ENCODE assay signal across 9 cellular contexts in genomic region chr20:58209652-58210397, GRCh38. TPM values are rescaled to one million over a fixed set of nuclear protein-coding genes. Genes with fewer than 3 reads are reported as not detected.
DNase-seq lines count a peak whose midpoint lies in the region; ATAC-seq and TF ChIP-seq lines count a peak whose summit lies in the region.
"Had no signal": no experiment of that assay in that cellular context is flagged by ENCODE, and none has a peak within 500 bp of the region (broad histone marks: within the 10 kb centered on the region; RNA-seq: fewer than 3 reads in every experiment).

No MANE protein-coding gene starts in this region.

- no peak overlapping the region for H2AFZ ChIP-seq in trophoblast cell (ENCODE audit: insufficient read depth, low read length, poor library complexity)

- peak; percentile 99 to 100 (median 100) for TF ChIP-seq CTCF in upper lobe of left lung (IDR thresholded peaks at IDR 0.05)

- DNase-seq in CD4-positive, CD25-positive, alpha-beta regulatory T cell: peak; percentile 76 to 82 (median 81)
- peak; percentile 76 for DNase-seq in SK-MEL-5 (ENCODE audit: low read depth, low spot score)
- DNase-seq in activated naive CD4-positive, alpha-beta T cell (lab: John Stamatoyannopoulos, UW): peak; percentile 86 to 93 (median 88)
- peak; percentile 55 for DNase-seq in globus pallidus (ENCODE audit: low spot score)
- DNase-seq in trophoblast cell: peak; percentile 53 to 89
- peak; percentile 85 to 98 for DNase-seq in upper lobe of left lung

- H3K79me1 ChIP-seq in trophoblast cell (ENCODE audit: low read length): no peaks in the 10 kb centered on the region

- no peak overlapping the region for H4K8ac ChIP-seq in trophoblast cell (ENCODE audit: low read depth, low read length)

- no peak overlapping the region for H3K4me2 ChIP-seq in trophoblast cell (ENCODE audit: low read length)

- no peaks in the 10 kb centered on the region for H3K27me3 ChIP-seq in CD4-positive, CD25-positive, alpha-beta regulatory T cell (ENCODE audit: control insufficient read depth, insufficient read depth, low read length)
- H3K27me3 ChIP-seq in trophoblast cell (ENCODE audit: insufficient read depth, low read length): no peaks in the 10 kb centered on the region
- H3K27me3 ChIP-seq in upper lobe of left lung: no peaks in the 10 kb centered on the region

- H2BK5ac ChIP-seq in trophoblast cell (ENCODE audit: low read depth, low read length, poor library complexity): no peak overlapping the region

- no peaks in the 10 kb centered on the region for H3K9me3 ChIP-seq in CD4-positive, CD25-positive, alpha-beta regulatory T cell (ENCODE audit: control insufficient read depth in 2 of 2, low read length in 2 of 2)
- H3K9me3 ChIP-seq in trophoblast cell (ENCODE audit: insufficient read depth, low read depth, low read length) (no peaks in the 10 kb centered on the region), upper lobe of left lung (no peaks in the 10 kb centered on the region)

- peak overlapping the region; percentile 49 to 72 (median 59) for H3K27ac Mint-ChIP-seq in CD4-positive, CD25-positive, alpha-beta regulatory T cell
- H3K27ac Mint-ChIP-seq in IgD-negative memory B cell: peak overlapping the region; percentile 8 to 87 (median 25)

- no peaks in the 10 kb centered on the region for H3K79me2 ChIP-seq in trophoblast cell (ENCODE audit: control insufficient read depth, insufficient read depth, low read length, poor library complexity)

- peaks cover 14% of the 10 kb centered on the region for H3K27me3 Mint-ChIP-seq in CD4-positive, CD25-positive, alpha-beta regulatory T cell
- peaks cover 8% of the 10 kb centered on the region for H3K27me3 Mint-ChIP-seq in IgD-negative memory B cell

- peak; percentile 85 for ATAC-seq in CD4-positive, CD25-positive, alpha-beta regulatory T cell (ENCODE audit: low read depth in 2 of 2)
- ATAC-seq in GM19455 (IDR thresholded peaks at IDR 0.05; ENCODE audit: unreplicated experiment) (peak; percentile 80), upper lobe of left lung (ENCODE audit: low FRiP score in 2 of 2) (peak; percentile 87 to 94)

- in situ Hi-C loops in SK-MEL-5 (cut with HindIII; ENCODE audit: low pct_unique_long_range_greater_than_20kb, low sequenced_read_pairs): no loop called here

- no peak overlapping the region for H2BK12ac ChIP-seq in trophoblast cell (ENCODE audit: low read length)

- no peak overlapping the region for H4K91ac ChIP-seq in trophoblast cell (ENCODE audit: low read depth, low read length)

- H3K4me1 Mint-ChIP-seq in CD4-positive, CD25-positive, alpha-beta regulatory T cell: peaks cover 0 to 3% (median 0%) of the 10 kb centered on the region in 4 donors
- H3K4me1 Mint-ChIP-seq in IgD-negative memory B cell: peaks cover 2 to 11% (median 6%) of the 10 kb centered on the region in 3 donors

- no CpG with 5 or more reads among the region's 46 CpGs for WGBS in trophoblast cell (ENCODE audit: extremely low coverage, insufficient coverage, insufficient read length)
- WGBS in upper lobe of left lung, 2 donors: 6 to 10% methylated on average over 44 to 45 of the region's 46 CpGs

- no peaks in the 10 kb centered on the region for H3K9me3 Mint-ChIP-seq in CD4-positive, CD25-positive, alpha-beta regulatory T cell
- peaks cover 0 to 3% (median 0%) of the 10 kb centered on the region in 3 donors for H3K9me3 Mint-ChIP-seq in IgD-negative memory B cell

- H4K12ac ChIP-seq in trophoblast cell (ENCODE audit: low read depth, low read length): no peak overlapping the region

- H3K4ac ChIP-seq in trophoblast cell (ENCODE audit: low read depth, low read length): no peak overlapping the region

- H3K4me1 ChIP-seq in CD4-positive, CD25-positive, alpha-beta regulatory T cell (ENCODE audit: control insufficient read depth, insufficient read depth, low read length, poor library complexity, severe bottlenecking): no peaks in the 10 kb centered on the region
- no peaks in the 10 kb centered on the region for H3K4me1 ChIP-seq in trophoblast cell (ENCODE audit: control insufficient read depth in 1 of 2, insufficient read depth in 2 of 2, low read length in 2 of 2)
- peaks cover 0 to 7% (median 3%) of the 10 kb centered on the region in 4 donors for H3K4me1 ChIP-seq in upper lobe of left lung

- no peak overlapping the region for H3K27ac ChIP-seq in CD4-positive, CD25-positive, alpha-beta regulatory T cell (ENCODE audit: insufficient read depth, low read length, poor library complexity, severe bottlenecking)
- H3K27ac ChIP-seq in trophoblast cell (ENCODE audit: low read depth, low read length) (no peak overlapping the region), upper lobe of left lung (no peak overlapping the region)

- H3K4me3 Mint-ChIP-seq in CD4-positive, CD25-positive, alpha-beta regulatory T cell: no peak overlapping the region
- no peak overlapping the region for H3K4me3 Mint-ChIP-seq in IgD-negative memory B cell

- H3K36me3 ChIP-seq in CD4-positive, CD25-positive, alpha-beta regulatory T cell (ENCODE audit: control insufficient read depth, insufficient read depth, low read length): no peaks in the 10 kb centered on the region
- H3K36me3 ChIP-seq in trophoblast cell (ENCODE audit: control insufficient read depth in 1 of 2, insufficient read depth in 2 of 2, low read length in 2 of 2): no peaks in the 10 kb centered on the region
- H3K36me3 ChIP-seq in upper lobe of left lung: no peaks in the 10 kb centered on the region

- TF ChIP-seq EP300 in upper lobe of left lung (IDR thresholded peaks at IDR 0.05): no peak

- H3K4me3 ChIP-seq in CD4-positive, CD25-positive, alpha-beta regulatory T cell (ENCODE audit: low read depth, low read length): no peak overlapping the region
- H3K4me3 ChIP-seq in trophoblast cell (ENCODE audit: low read depth, low read length) (no peak overlapping the region), upper lobe of left lung (no peak overlapping the region)

- no peak overlapping the region for H3K18ac ChIP-seq in trophoblast cell (ENCODE audit: low read length)

- TF ChIP-seq POLR2A in upper lobe of left lung (IDR thresholded peaks at IDR 0.05): no peak

- H2BK120ac ChIP-seq in trophoblast cell (ENCODE audit: insufficient read depth, low read length, poor library complexity): no peak overlapping the region

- no peak overlapping the region for H2AK5ac ChIP-seq in trophoblast cell (ENCODE audit: low read length)

- no peak overlapping the region for H3K9ac ChIP-seq in trophoblast cell (ENCODE audit: low read length)

- no peaks in the 10 kb centered on the region for H3K36me3 Mint-ChIP-seq in CD4-positive, CD25-positive, alpha-beta regulatory T cell
- H3K36me3 Mint-ChIP-seq in IgD-negative memory B cell: no peaks in the 10 kb centered on the region

- no peak overlapping the region for H3K23ac ChIP-seq in trophoblast cell (ENCODE audit: low read length)

- H3K14ac ChIP-seq in trophoblast cell (ENCODE audit: low read length): no peak overlapping the region

RNA-seq across cellular contexts. Expression of gene ANKRD60, which starts 18.6 kb away (rescaled TPM):
- total RNA-seq in CD4-positive, CD25-positive, alpha-beta regulatory T cell: not detected
- polyA plus RNA-seq in CD4-positive, CD25-positive, alpha-beta regulatory T cell: not detected
- polyA plus RNA-seq in IgD-negative memory B cell: not detected
- not detected in 2 replicates for total RNA-seq in SK-MEL-5 (2014; rRNA removed; shearing (Covaris generic))
- polyA plus RNA-seq in SK-MEL-5 (2015; cell fraction: cytosol; rRNA removed): not detected in 2 replicates
- polyA plus RNA-seq in SK-MEL-5 (2015; cell fraction: nucleus; rRNA removed): not detected in 2 replicates
- polyA plus RNA-seq in trophoblast cell (2013): not detected in 2 replicates
- not detected for total RNA-seq in upper lobe of left lung
- polyA plus RNA-seq: adipose tissue had no signal
